Comparison of ENCODE assay signal across 7 cellular contexts in genomic region chr19:7904074-7905020, GRCh38. TPM values are rescaled to one million over a fixed set of nuclear protein-coding genes. Genes with fewer than 3 reads are reported as not detected.
DNase-seq lines count a peak whose midpoint lies in the region; ATAC-seq and TF ChIP-seq lines count a peak whose summit lies in the region.

No MANE protein-coding gene starts in this region.

- H3K27ac Mint-ChIP-seq in activated naive CD8-positive, alpha-beta T cell treated with anti-CD3 and anti-CD28 coated beads for 36 hours: peak overlapping the region; percentile 91

- H3K9me3 Mint-ChIP-seq in activated naive CD8-positive, alpha-beta T cell treated with anti-CD3 and anti-CD28 coated beads for 36 hours: no peaks in the 10 kb centered on the region

- no peak for TF ChIP-seq CTCF in Loucy (conservative IDR thresholded peaks at IDR 0.05; ENCODE audit: low read length)

- H3K36me3 ChIP-seq in Loucy (ENCODE audit: insufficient read depth, low read length): no peaks in the 10 kb centered on the region
- peaks cover 13 to 18% (median 18%) of the 10 kb centered on the region in 3 donors for H3K36me3 ChIP-seq in skeletal muscle tissue (ENCODE audit: control insufficient read depth in 3 of 3, insufficient read depth in 3 of 3, low read length in 3 of 3)

- no peaks in the 10 kb centered on the region for H3F3A ChIP-seq in Loucy (ENCODE audit: low read depth)

- H3K27ac ChIP-seq in skeletal muscle tissue (ENCODE audit: low read depth, low read length): peak overlapping the region; percentile 66

- peaks cover 54% of the 10 kb centered on the region for H3K79me2 ChIP-seq in Loucy (ENCODE audit: insufficient read depth, low read length)

- H3K9me3 ChIP-seq in Loucy (ENCODE audit: insufficient read depth, low read depth, low read length) (no peaks in the 10 kb centered on the region), skeletal muscle tissue (ENCODE audit: control insufficient read depth in 3 of 3, low read length in 3 of 3) (no peaks in the 10 kb centered on the region)

- H3K4me3 ChIP-seq in Loucy (ENCODE audit: low read length, poor library complexity, severe bottlenecking) (peak overlapping the region; percentile 88), skeletal muscle tissue (ENCODE audit: low read length in 3 of 3) (peak overlapping the region; percentile 88 to 97 (median 91))

- peaks cover 39% of the 10 kb centered on the region for H4K20me1 ChIP-seq in Loucy (ENCODE audit: insufficient read depth, low read length, poor library complexity, severe bottlenecking)

- 0 out of 2 replicates have a peak overlapping the region, but pooled peaks have one; percentile 43 for H2AFZ ChIP-seq in Loucy (ENCODE audit: low read length)

- ATAC-seq in GM18498 (IDR thresholded peaks at IDR 0.05; ENCODE audit: unreplicated experiment): peak; percentile 39
- ATAC-seq in GM21723 (IDR thresholded peaks at IDR 0.05; ENCODE audit: unreplicated experiment): peak; percentile 27

- H3K4me1 ChIP-seq in Loucy (ENCODE audit: insufficient read depth, low read length, poor library complexity, severe bottlenecking): peaks cover 25% of the 10 kb centered on the region
- peaks cover 27 to 49% (median 35%) of the 10 kb centered on the region in 3 donors for H3K4me1 ChIP-seq in skeletal muscle tissue (ENCODE audit: control insufficient read depth in 3 of 3, insufficient read depth in 3 of 3, low read length in 3 of 3)

- H3K9ac ChIP-seq in Loucy (ENCODE audit: low read depth, low read length, poor library complexity, severe bottlenecking) (peak overlapping the region; percentile 89), skeletal muscle tissue (ENCODE audit: low read depth in 1 of 3, low read length in 3 of 3) (peak overlapping the region; percentile 81 to 89 (median 85))

- H3K27me3 Mint-ChIP-seq in activated naive CD8-positive, alpha-beta T cell treated with anti-CD3 and anti-CD28 coated beads for 36 hours: peaks cover 6% of the 10 kb centered on the region

- peak; percentile 70 for DNase-seq in activated naive CD8-positive, alpha-beta T cell treated with anti-CD3 and anti-CD28 coated beads for 36 hours
- DNase-seq in hepatic stellate cell (ENCODE audit: low spot score): peak; percentile 58
- DNase-seq in NCI-H510A treated with DMSO at 0.1 percent for 48 hours (lab: John Stamatoyannopoulos, UW): no peak

- H3K27me3 ChIP-seq in Loucy (ENCODE audit: insufficient read depth, low read length, poor library complexity, severe bottlenecking): no peaks in the 10 kb centered on the region
- H3K27me3 ChIP-seq in skeletal muscle tissue (ENCODE audit: control insufficient read depth in 3 of 3, insufficient read depth in 3 of 3, low read length in 3 of 3): peaks cover 0 to 2% (median 0%) of the 10 kb centered on the region in 3 donors

- H3K36me3 Mint-ChIP-seq in activated naive CD8-positive, alpha-beta T cell treated with anti-CD3 and anti-CD28 coated beads for 36 hours: peaks cover 20% of the 10 kb centered on the region

- no peaks in the 10 kb centered on the region for H3K9me2 ChIP-seq in Loucy (replicated peaks; ENCODE audit: low read depth, low read length)

- peaks cover 31% of the 10 kb centered on the region for H3K4me1 Mint-ChIP-seq in activated naive CD8-positive, alpha-beta T cell treated with anti-CD3 and anti-CD28 coated beads for 36 hours

- peak overlapping the region; percentile 94 for H3K4me2 ChIP-seq in Loucy (ENCODE audit: low read depth, low read length, poor library complexity, severe bottlenecking)

- peak overlapping the region; percentile 95 for H3K4me3 Mint-ChIP-seq in activated naive CD8-positive, alpha-beta T cell treated with anti-CD3 and anti-CD28 coated beads for 36 hours

RNA-seq across cellular contexts. Expression of gene MAP2K7, which starts 0.7 kb away (rescaled TPM):
- 10 to 100 TPM; 31.8 to 32.4 TPM for total RNA-seq in activated naive CD8-positive, alpha-beta T cell treated with anti-CD3 and anti-CD28 coated beads for 36 hours
- 9.4 TPM for total RNA-seq in skeletal muscle tissue

RNA-seq across cellular contexts. Expression of gene TGFBR3L, which starts 10.3 kb away (rescaled TPM):
- 1 to 10 TPM; 2.1 to 3.2 TPM for total RNA-seq in activated naive CD8-positive, alpha-beta T cell treated with anti-CD3 and anti-CD28 coated beads for 36 hours
- 1.6 TPM for total RNA-seq in skeletal muscle tissue

RNA-seq across cellular contexts. Expression of gene SNAPC2, which starts 15.8 kb away (rescaled TPM):
- total RNA-seq in activated naive CD8-positive, alpha-beta T cell treated with anti-CD3 and anti-CD28 coated beads for 36 hours: 10 to 100 TPM; 14.4 to 14.8 TPM
- total RNA-seq in skeletal muscle tissue: 6.3 TPM

RNA-seq across cellular contexts. Expression of gene LRRC8E, which starts 16.0 kb away (rescaled TPM):
- not detected for total RNA-seq in activated naive CD8-positive, alpha-beta T cell treated with anti-CD3 and anti-CD28 coated beads for 36 hours
- total RNA-seq in skeletal muscle tissue: under 0.01 TPM

RNA-seq across cellular contexts. Expression of gene CTXN1, which starts 21.6 kb away (rescaled TPM):
- total RNA-seq in activated naive CD8-positive, alpha-beta T cell treated with anti-CD3 and anti-CD28 coated beads for 36 hours: under 1 TPM; 0.44 to 0.52 TPM
- 0.52 TPM for total RNA-seq in skeletal muscle tissue
